8 cellular contexts compared by ENCODE assay signal in the genomic region with DNA sequence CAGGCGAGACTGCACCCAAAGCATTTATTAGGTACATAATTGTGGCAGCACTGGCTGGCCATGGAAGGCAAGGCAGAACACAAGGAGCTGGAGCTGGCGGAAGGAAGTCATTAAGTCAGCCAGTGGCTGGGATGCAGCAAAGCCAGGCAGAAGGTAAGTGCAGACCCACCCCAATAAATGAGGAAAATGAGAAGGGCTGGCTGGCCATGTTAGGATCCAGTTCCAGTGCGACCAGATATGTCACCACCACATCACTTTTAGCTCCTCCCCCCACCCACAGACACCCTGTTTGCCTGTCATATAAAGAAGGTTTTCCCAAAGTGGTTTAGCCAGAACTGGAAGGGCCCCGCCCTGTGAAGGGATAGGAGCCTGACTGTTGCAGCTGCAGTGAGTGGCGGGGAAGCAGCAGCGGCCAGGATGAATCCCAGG. TPM values are rescaled to one million over a fixed set of nuclear protein-coding genes. Genes with fewer than 3 reads are reported as not detected.
DNase-seq lines count a peak whose midpoint lies in the region; ATAC-seq and TF ChIP-seq lines count a peak whose summit lies in the region.

A gene (plus strand): TSS at position 328 of the 429 bp plus-strand sequence. CDS start 7,153 bp downstream, outside the sequence.

- in situ Hi-C loops in T47D (cut with HindIII; ENCODE audit: low pct_unique_long_range_greater_than_20kb, low sequenced_read_pairs), result no loop called here

- no peak for TF ChIP-seq CTCF in vagina (IDR thresholded peaks at IDR 0.05)

- no CpG with 5 or more reads among the region's 6 CpGs for WGBS in mesendoderm (ENCODE audit: extremely low coverage, insufficient coverage, low lambda C conversion rate)

- peak within 1 kb of the TSS; percentile 98 for H2AK5ac ChIP-seq in mesendoderm (ENCODE audit: low read length)

- H3K79me1 ChIP-seq in mesendoderm (ENCODE audit: low read length), result peaks cover 5% of the 10 kb centered on the region

- no peaks in the 10 kb centered on the region for H3K36me3 ChIP-seq in Karpas-422 (ENCODE audit: insufficient read depth, low read length)
- no peaks in the 10 kb centered on the region for H3K36me3 ChIP-seq in mesendoderm (ENCODE audit: control insufficient read depth, insufficient read depth, low read length)
- H3K36me3 ChIP-seq in vagina, result no peaks in the 10 kb centered on the region

- peak within 1 kb of the TSS; percentile 57 for H3K56ac ChIP-seq in mesendoderm (ENCODE audit: low read length)

- H3K79me2 ChIP-seq in Karpas-422 (ENCODE audit: low read length) (peaks cover 13% of the 10 kb centered on the region), mesendoderm (ENCODE audit: control insufficient read depth, insufficient read depth, low read length) (peaks cover 14% of the 10 kb centered on the region)

- H2AFZ ChIP-seq in Karpas-422 (ENCODE audit: low read length), result no peak within 1 kb of the TSS

- peak within 1 kb of the TSS; percentile 65 for H2BK5ac ChIP-seq in mesendoderm (ENCODE audit: low read length)

- no peak for TF ChIP-seq POLR2A in vagina (IDR thresholded peaks at IDR 0.05)

- no peaks in the 10 kb centered on the region for H4K20me1 ChIP-seq in Karpas-422 (ENCODE audit: insufficient read depth, low read depth, low read length)

- no peak within 1 kb of the TSS for H3K23ac ChIP-seq in mesendoderm (ENCODE audit: low read length)

- ATAC-seq in HG02759 (IDR thresholded peaks at IDR 0.05; ENCODE audit: unreplicated experiment), result no peak
- no peak for ATAC-seq in HG03457 (IDR thresholded peaks at IDR 0.05; ENCODE audit: unreplicated experiment)

- peak within 1 kb of the TSS; percentile 48 for H2BK120ac ChIP-seq in mesendoderm (ENCODE audit: low read depth, low read length)

- H3K9ac ChIP-seq in Karpas-422 (ENCODE audit: low read length) (no peak within 1 kb of the TSS), mesendoderm (ENCODE audit: low read length) (peak within 1 kb of the TSS; percentile 50)

- DNase-seq in A172 (ENCODE audit: low spot score) (peak; percentile 46), Karpas-422 (no peak), T47D (ENCODE audit: low read depth in 1 of 2, low spot score in 1 of 2) (peak; percentile 21 to 87), mesendoderm (no peak), vagina (ENCODE audit: extremely low spot score in 2 of 2) (no peak)
- no peak for DNase-seq in activated effector memory CD4-positive, alpha-beta T cell treated with Interleukin-2 at 50 U/mL for 16 hours

- peak within 1 kb of the TSS; percentile 38 for H3K4ac ChIP-seq in mesendoderm (ENCODE audit: low read depth, low read length)

- H3K4me1 ChIP-seq in Karpas-422 (ENCODE audit: low read length) (peaks cover 41% of the 10 kb centered on the region), mesendoderm (ENCODE audit: control insufficient read depth, low read depth, low read length) (peaks cover 25% of the 10 kb centered on the region), vagina (peaks cover 44% of the 10 kb centered on the region)

- H3K27me3 ChIP-seq in Karpas-422 (ENCODE audit: low read length) (no peaks in the 10 kb centered on the region), mesendoderm (ENCODE audit: insufficient read depth, low read length, poor library complexity) (no peaks in the 10 kb centered on the region), vagina (no peaks in the 10 kb centered on the region)

- no peak within 1 kb of the TSS for H3K4me2 ChIP-seq in Karpas-422 (ENCODE audit: low read depth, low read length, poor library complexity, severe bottlenecking)
- H3K4me2 ChIP-seq in mesendoderm (ENCODE audit: low read length), result no peak within 1 kb of the TSS

- H4K8ac ChIP-seq in mesendoderm (ENCODE audit: low read depth, low read length), result no peak within 1 kb of the TSS

- H3K9me3 ChIP-seq in Karpas-422 (ENCODE audit: low read length), result no peaks in the 10 kb centered on the region
- H3K9me3 ChIP-seq in vagina, result no peaks in the 10 kb centered on the region

- H3K9me2 ChIP-seq in Karpas-422 (replicated peaks; ENCODE audit: insufficient read depth, low read length), result no peaks in the 10 kb centered on the region

- H3K18ac ChIP-seq in mesendoderm (ENCODE audit: low read length), result peak within 1 kb of the TSS; percentile 78

- no peak within 1 kb of the TSS for H3K27ac ChIP-seq in Karpas-422 (ENCODE audit: low read length)
- peak within 1 kb of the TSS; percentile 59 for H3K27ac ChIP-seq in mesendoderm (ENCODE audit: low read depth, low read length)
- peak within 1 kb of the TSS; percentile 89 for H3K27ac ChIP-seq in vagina

- intact Hi-C loops in vagina (cut with DNase I), result no loop called here

- peak within 1 kb of the TSS; percentile 42 for H2BK15ac ChIP-seq in mesendoderm (replicated peaks; ENCODE audit: low read depth)

- H3K4me3 ChIP-seq in Karpas-422 (ENCODE audit: low read length), result no peak within 1 kb of the TSS
- no peak within 1 kb of the TSS for H3K4me3 ChIP-seq in mesendoderm (ENCODE audit: low read length)
- H3K4me3 ChIP-seq in vagina, result no peak within 1 kb of the TSS

- H4K5ac ChIP-seq in mesendoderm (ENCODE audit: low read length), result no peak within 1 kb of the TSS

RNA-seq across cellular contexts. Expression of the gene that starts here (rescaled TPM):
- total RNA-seq in A172 (2014; rRNA removed; shearing (Covaris generic)), result 56.1 and 60.0 TPM in 2 replicates
- 30.4 and 30.9 TPM in 2 replicates for total RNA-seq in Karpas-422 (2014; rRNA removed; shearing (Covaris generic); ENCODE audit: low replicate concordance)
- 23.0 TPM for polyA plus RNA-seq in mesendoderm (2013, experiment 1 of 2)
- polyA plus RNA-seq in mesendoderm (2013, experiment 2 of 2), result 22.8 TPM
- 47.6 TPM for total RNA-seq in vagina

Comparison
In these comparisons a context has a peak if more than half of its experiments do, and no peak if none do; other contexts are left out.
1. DNase-seq: peak in A172 (single experiment) and T47D (2 of 2); none in Karpas-422 (single experiment), mesendoderm (single experiment), vagina (0 of 2) and activated effector memory CD4-positive, alpha-beta T cell treated with Interleukin-2 at 50 U/mL for 16 hours (single experiment).